In the genomic region with DNA sequence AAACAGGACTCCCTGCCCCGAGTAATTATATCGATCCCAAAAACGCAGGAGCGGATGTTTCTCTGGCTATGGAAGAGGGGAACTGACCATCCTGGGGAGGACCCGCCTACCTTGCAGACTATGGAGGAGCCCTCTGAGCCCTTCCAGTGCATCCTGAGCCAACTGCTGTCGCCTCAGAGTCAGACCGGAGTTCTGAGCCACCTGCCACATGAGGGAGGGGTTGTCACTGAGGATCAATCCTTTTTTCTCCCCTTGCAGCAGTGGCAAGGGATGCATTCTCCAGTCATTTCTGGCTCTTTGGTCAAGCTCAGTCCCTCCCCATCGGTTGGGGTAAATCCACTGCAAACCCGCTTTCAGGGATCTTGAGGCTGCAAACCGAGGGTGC, we compare ENCODE assay signal across 8 cellular contexts. TPM values are rescaled to one million over a fixed set of nuclear protein-coding genes. Genes with fewer than 3 reads are reported as not detected.
A peak's percentile ranks its signal among the peaks of the same experiment; 100 is the strongest.
DNase-seq lines count a peak whose midpoint lies in the region; ATAC-seq and TF ChIP-seq lines count a peak whose summit lies in the region.

No MANE protein-coding gene starts in this region.

- ATAC-seq in Right ventricle myocardium superior (ENCODE audit: poor library complexity) (no peak), right cardiac atrium (no peak)
- peak in 1 of 2 donors; percentile 0 for ATAC-seq in stimulated activated naive B cell treated with anti-CD40 and anti-IgM and Interleukin-4, amounts not matched to agents 10 μg/mL and 1 μg/mL and 100 μg/mL, for 72 hours (replicated peaks)

- peaks cover 27% of the 10 kb centered on the region for H3K4me1 ChIP-seq in left ventricle myocardium inferior
- peaks cover 2% of the 10 kb centered on the region for H3K4me1 ChIP-seq in right cardiac atrium (ENCODE audit: control insufficient read depth, insufficient read depth, low read length)

- no peak for TF ChIP-seq CTCF in left ventricle myocardium inferior (IDR thresholded peaks at IDR 0.05; ENCODE audit: borderline replicate concordance)

- peak overlapping the region; percentile 99 for H3K27ac Mint-ChIP-seq in T-helper 2 cell treated with Interferon-gamma antibody and Interleukin-4, amounts not matched to agents 5 μg/mL and 100 μg/mL, for 36 hours
- peak overlapping the region; percentile 99 for H3K27ac Mint-ChIP-seq in stimulated activated naive B cell treated with anti-CD40 and anti-IgM and Interleukin-4, amounts not matched to agents 10 μg/mL and 1 μg/mL and 100 μg/mL, for 72 hours

- H3K9me3 ChIP-seq in left ventricle myocardium inferior (replicated peaks) (no peaks in the 10 kb centered on the region), right cardiac atrium (ENCODE audit: control insufficient read depth, low read length) (no peaks in the 10 kb centered on the region)

- intact Hi-C loops in left ventricle myocardium inferior (cut with micrococcal nuclease) (no loop called here), Right ventricle myocardium superior (cut with DNase I) (no loop called here), right cardiac atrium (cut with DNase I) (no loop called here)

- peak overlapping the region; percentile 86 for H3K27ac ChIP-seq in left ventricle myocardium inferior (replicated peaks)
- H3K27ac ChIP-seq in right cardiac atrium (ENCODE audit: low read length), result no peak overlapping the region

- H3K4me3 ChIP-seq in left ventricle myocardium inferior (peak overlapping the region; percentile 94), right cardiac atrium (ENCODE audit: low read length) (peak overlapping the region; percentile 71)

- DNase-seq in left ventricle myocardium inferior (no peak), Right ventricle myocardium superior (no peak), right cardiac atrium (no peak), pons (ENCODE audit: low spot score) (no peak), amniotic stem cell (lab: John Stamatoyannopoulos, UW) (no peak), C1 segment of cervical spinal cord (lab: John Stamatoyannopoulos, UW) (no peak)
- DNase-seq in T-helper 2 cell treated with Interferon-gamma antibody and Interleukin-4, amounts not matched to agents 5 μg/mL and 100 μg/mL, for 36 hours (ENCODE audit: low spot score), result no peak
- DNase-seq in stimulated activated naive B cell treated with anti-CD40 and anti-IgM and Interleukin-4, amounts not matched to agents 10 μg/mL and 1 μg/mL and 100 μg/mL, for 72 hours, result no peak

- 4% methylated on average over 10 of the region's 10 CpGs for WGBS in right cardiac atrium

- no peaks in the 10 kb centered on the region for H3K27me3 Mint-ChIP-seq in T-helper 2 cell treated with Interferon-gamma antibody and Interleukin-4, amounts not matched to agents 5 μg/mL and 100 μg/mL, for 36 hours (ENCODE audit: low read depth)
- H3K27me3 Mint-ChIP-seq in stimulated activated naive B cell treated with anti-CD40 and anti-IgM and Interleukin-4, amounts not matched to agents 10 μg/mL and 1 μg/mL and 100 μg/mL, for 72 hours, result no peaks in the 10 kb centered on the region

- no peaks in the 10 kb centered on the region for H3K9me3 Mint-ChIP-seq in T-helper 2 cell treated with Interferon-gamma antibody and Interleukin-4, amounts not matched to agents 5 μg/mL and 100 μg/mL, for 36 hours
- no peaks in the 10 kb centered on the region for H3K9me3 Mint-ChIP-seq in stimulated activated naive B cell treated with anti-CD40 and anti-IgM and Interleukin-4, amounts not matched to agents 10 μg/mL and 1 μg/mL and 100 μg/mL, for 72 hours

- H3K4me1 Mint-ChIP-seq in T-helper 2 cell treated with Interferon-gamma antibody and Interleukin-4, amounts not matched to agents 5 μg/mL and 100 μg/mL, for 36 hours (ENCODE audit: low read depth), result peaks cover 26% of the 10 kb centered on the region
- peaks cover 24 to 45% of the 10 kb centered on the region in 2 donors for H3K4me1 Mint-ChIP-seq in stimulated activated naive B cell treated with anti-CD40 and anti-IgM and Interleukin-4, amounts not matched to agents 10 μg/mL and 1 μg/mL and 100 μg/mL, for 72 hours

- H3K27me3 ChIP-seq in left ventricle myocardium inferior (ENCODE audit: low read depth), result no peaks in the 10 kb centered on the region
- H3K27me3 ChIP-seq in right cardiac atrium (ENCODE audit: control insufficient read depth, insufficient read depth), result no peaks in the 10 kb centered on the region

- H3K4me3 Mint-ChIP-seq in T-helper 2 cell treated with Interferon-gamma antibody and Interleukin-4, amounts not matched to agents 5 μg/mL and 100 μg/mL, for 36 hours, result peak overlapping the region; percentile 93
- H3K4me3 Mint-ChIP-seq in stimulated activated naive B cell treated with anti-CD40 and anti-IgM and Interleukin-4, amounts not matched to agents 10 μg/mL and 1 μg/mL and 100 μg/mL, for 72 hours, result peak overlapping the region; percentile 97 to 99

- peaks cover 15% of the 10 kb centered on the region for H3K36me3 ChIP-seq in left ventricle myocardium inferior

- H3K36me3 Mint-ChIP-seq in T-helper 2 cell treated with Interferon-gamma antibody and Interleukin-4, amounts not matched to agents 5 μg/mL and 100 μg/mL, for 36 hours (ENCODE audit: low read depth), result peaks cover 32% of the 10 kb centered on the region
- peaks cover 15 to 37% of the 10 kb centered on the region in 2 donors for H3K36me3 Mint-ChIP-seq in stimulated activated naive B cell treated with anti-CD40 and anti-IgM and Interleukin-4, amounts not matched to agents 10 μg/mL and 1 μg/mL and 100 μg/mL, for 72 hours

RNA-seq across cellular contexts. Expression of gene FANCG, which starts 0.7 kb away (rescaled TPM):
- total RNA-seq in left ventricle myocardium inferior (5.6 TPM), Right ventricle myocardium superior (4.8 TPM), right cardiac atrium (1 to 10 TPM; 2.1 to 8.8 (median 4.6) TPM)
- polyA plus RNA-seq in right cardiac atrium, result 4.7 TPM

RNA-seq across cellular contexts. Expression of gene VCP, which starts 6.6 kb away (rescaled TPM):
- total RNA-seq in left ventricle myocardium inferior (253 TPM), Right ventricle myocardium superior (217 TPM), right cardiac atrium (100 to 1,000 TPM; 184 to 224 (median 192) TPM)
- polyA plus RNA-seq in right cardiac atrium, result 149 TPM

RNA-seq across cellular contexts. Expression of gene PIGO, which starts 17.4 kb away (rescaled TPM):
- 9.4 TPM for total RNA-seq in left ventricle myocardium inferior
- 8.2 TPM for total RNA-seq in Right ventricle myocardium superior
- total RNA-seq in right cardiac atrium, result 10 to 100 TPM; 10.2 to 17.6 (median 12.7) TPM
- polyA plus RNA-seq in right cardiac atrium, result 10.0 TPM

RNA-seq across cellular contexts. Expression of gene STOML2, which starts 23.9 kb away (rescaled TPM):
- total RNA-seq in left ventricle myocardium inferior (132 TPM), Right ventricle myocardium superior (152 TPM), right cardiac atrium (100 to 1,000 TPM; 104 to 117 (median 110) TPM)
- 118 TPM for polyA plus RNA-seq in right cardiac atrium

RNA-seq across cellular contexts. Expression of gene ATOSB, which starts 36.6 kb away (rescaled TPM):
- 17.0 TPM for total RNA-seq in left ventricle myocardium inferior
- 12.9 TPM for total RNA-seq in Right ventricle myocardium superior
- total RNA-seq in right cardiac atrium, result 10 to 100 TPM; 15.5 to 19.5 (median 16.9) TPM
- polyA plus RNA-seq in right cardiac atrium, result 14.0 TPM
